ENCODE assay signal across 13 cellular contexts in the genomic region with DNA sequence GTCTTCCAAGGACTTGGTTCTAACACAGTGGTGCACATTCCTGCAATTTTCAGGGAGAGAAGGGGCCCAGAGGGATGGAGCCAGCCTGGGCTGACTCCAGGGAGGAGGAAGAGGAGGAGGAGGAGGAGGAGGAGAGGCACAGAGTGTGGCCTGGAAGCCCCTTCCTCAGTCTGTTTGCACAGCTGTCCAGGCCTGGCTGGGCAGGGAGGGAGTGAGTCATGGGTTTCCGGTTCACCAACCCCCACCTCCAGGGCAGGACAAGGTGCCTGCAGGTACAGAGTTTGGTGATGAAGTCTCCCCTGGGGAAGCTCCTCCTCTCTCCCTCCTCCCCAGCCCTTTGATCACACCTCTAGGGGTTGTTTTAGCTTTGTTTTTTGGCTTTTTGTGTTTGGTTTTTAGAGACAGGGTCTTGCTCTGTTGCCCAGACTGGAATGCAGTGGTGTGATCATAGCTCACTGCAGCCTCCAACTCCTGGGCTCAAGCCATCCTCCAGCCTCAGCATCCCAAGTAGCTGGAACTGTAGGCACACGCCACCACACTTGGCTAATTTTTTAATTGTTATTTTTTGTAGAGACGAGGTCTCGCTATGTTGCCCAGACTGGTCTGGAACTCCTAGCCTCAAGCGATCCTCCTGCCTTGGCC.
DNase-seq lines count a peak whose midpoint lies in the region; ATAC-seq, FAIRE-seq and TF ChIP-seq lines count a peak whose summit lies in the region.
"Had no signal": no experiment of that assay in that cellular context is flagged by ENCODE, and none has a peak within 500 bp of the region (broad histone marks: within the 10 kb centered on the region; RNA-seq: fewer than 3 reads in every experiment).

No MANE protein-coding gene starts in this region.

- DNase-seq in Calu3 (peak; percentile 54), HT-29 (ENCODE audit: low spot score) (peak; percentile 39), HepG2 (ENCODE audit: low spot score) (no peak), NK-92 (lab: John Stamatoyannopoulos, UW; ENCODE audit: unreplicated experiment) (no peak), immature natural killer cell (no peak), inferior parietal cortex (ENCODE audit: extremely low spot score) (no peak)
- DNase-seq: activated T-cell treated with anti-CD3 and anti-CD28 coated beads, Interleukin-2, amount 50 U/mL, for 4 hours; amniotic stem cell; kidney; natural killer cell; NCI-H1092 treated with DMSO at 0.1 percent for 48 hours had no signal

- 62% methylated on average over 4 of the region's 5 CpGs for WGBS in HepG2 (ENCODE audit: low lambda C conversion rate)

- H3K27ac ChIP-seq in HepG2 (ENCODE audit: extremely low read length, insufficient read depth, low read length), result no peak overlapping the region

- no peak for TF ChIP-seq CTCF in Calu3 (IDR thresholded peaks at IDR 0.05; ENCODE audit: unreplicated experiment)
- TF ChIP-seq CTCF in HepG2 (CRISPR knock-in tag; IDR thresholded peaks at IDR 0.05), result no peak

- H3K9ac ChIP-seq in HepG2 (ENCODE audit: insufficient read depth, low read depth, low read length), result no peak overlapping the region

- H3K27me3 ChIP-seq in HepG2 (ENCODE audit: control insufficient read depth in 1 of 2, insufficient read depth in 2 of 2, low read length in 2 of 2), result peaks cover 5 to 12% of the 10 kb centered on the region in 2 experiments; a peak in 4 of 5 replicates

- no peak overlapping the region for H3K27ac Mint-ChIP-seq in Calu3 (ENCODE audit: unreplicated experiment)
- no peak overlapping the region for H3K27ac Mint-ChIP-seq in immature natural killer cell
- H3K27ac Mint-ChIP-seq: natural killer cell had no signal

- ATAC-seq in HepG2 (no peak), HG03095 (IDR thresholded peaks at IDR 0.05; ENCODE audit: unreplicated experiment) (no peak)
- ATAC-seq: activated T-cell treated with anti-CD3 and anti-CD28 coated beads, Interleukin-2, amount 50 U/mL, for 4 hours had no signal

- H3K36me3 ChIP-seq in HepG2 (replicated peaks in 1 of 2; ENCODE audit: control insufficient read depth in 1 of 2, insufficient read depth in 2 of 2, low read length in 2 of 2), result no peaks in the 10 kb centered on the region

- no peaks in the 10 kb centered on the region for H3K9me3 ChIP-seq in HepG2 (ENCODE audit: low read length)

- FAIRE-seq in HepG2 (lab: Jason Lieb, UNC), result no peak
- FAIRE-seq: kidney had no signal

- CTCF ChIA-PET in Calu3 (lab: Charles Lee) (interaction anchor here (0.6 kb wide), 1 partner anchor 19 kb away, joined by 3 read pairs; no protein-coding TSS in a partner anchor), HepG2 (lab: Yijun Ruan, JAX; ENCODE audit: low intra/inter-chr PET ratio, low total read pairs) (no interaction called here)

- no peak overlapping the region for H3K4me3 Mint-ChIP-seq in Calu3 (ENCODE audit: low read depth, unreplicated experiment)
- H3K4me3 Mint-ChIP-seq in immature natural killer cell, result no peak overlapping the region
- H3K4me3 Mint-ChIP-seq: activated T-cell treated with anti-CD3 and anti-CD28 coated beads, Interleukin-2, amount 50 U/mL, for 4 hours; natural killer cell had no signal

- H4K20me1 ChIP-seq in HepG2 (ENCODE audit: insufficient read depth, low read length), result no peaks in the 10 kb centered on the region

- no TSS peak for BruUV-seq in Calu3 (replicated peaks; lab: Mats Ljungman, UMichigan)
- no TSS peak for BruUV-seq in HepG2 (replicated peaks; lab: Mats Ljungman, UMichigan)

- H3K4me3 ChIP-seq in HepG2 (replicated peaks in 1 of 3; ENCODE audit: insufficient read depth in 1 of 3, low read depth in 2 of 3, low read length in 3 of 3), result no peak overlapping the region

- H2AFZ ChIP-seq in HepG2 (ENCODE audit: low read length), result no peak overlapping the region

- no peaks in the 10 kb centered on the region for H3K36me3 Mint-ChIP-seq in Calu3 (ENCODE audit: insufficient read depth, unreplicated experiment)
- no peaks in the 10 kb centered on the region for H3K36me3 Mint-ChIP-seq in immature natural killer cell
- H3K36me3 Mint-ChIP-seq: natural killer cell had no signal

- H3K79me2 ChIP-seq in HepG2 (ENCODE audit: insufficient read depth, low read length), result no peaks in the 10 kb centered on the region

- in situ Hi-C loops in HepG2 (cut with HindIII; ENCODE audit: extremely low pct_ligation_motif_present, low pct_unique_long_range_greater_than_20kb), result loop anchor here (5.0 kb wide), 1 partner anchor 77 kb away; a partner anchor contains a TSS

- no peak for TF ChIP-seq RAD21 in HepG2 (CRISPR knock-in tag; IDR thresholded peaks at IDR 0.05)

- POLR2A ChIA-PET in HepG2 (lab: Yijun Ruan, JAX), result no interaction called here

- TF ChIP-seq POLR2A in Raji (IDR thresholded peaks at IDR 0.05; ENCODE audit: insufficient read depth, low read depth, low read length) (0 out of 2 replicates have a peak, but pooled peaks have one; percentile 15), HepG2 (IDR thresholded peaks at IDR 0.05; ENCODE audit: insufficient read depth in 1 of 2, low read depth in 2 of 2, low read length in 2 of 2) (no peak)

- no peaks in the 10 kb centered on the region for H3K27me3 Mint-ChIP-seq in Calu3 (ENCODE audit: unreplicated experiment)
- H3K27me3 Mint-ChIP-seq in immature natural killer cell (ENCODE audit: low read depth in 3 of 3), result peaks cover 4 to 8% (median 6%) of the 10 kb centered on the region in 3 donors

- H3K4me2 ChIP-seq in HepG2 (ENCODE audit: low read depth, low read length), result no peak overlapping the region

- intact Hi-C loops in Calu3 (cut with micrococcal nuclease; ENCODE audit: unreplicated experiment), result loop anchor here (10.0 kb wide), 1 partner anchor 75 kb away; a partner anchor contains a TSS
- intact Hi-C loops in HepG2 (cut with micrococcal nuclease; ENCODE audit: unreplicated experiment), result no loop called here

- no peaks in the 10 kb centered on the region for H3K9me3 Mint-ChIP-seq in Calu3 (ENCODE audit: low read depth, unreplicated experiment)
- no peaks in the 10 kb centered on the region for H3K9me3 Mint-ChIP-seq in immature natural killer cell
- H3K9me3 Mint-ChIP-seq: activated T-cell treated with anti-CD3 and anti-CD28 coated beads, Interleukin-2, amount 50 U/mL, for 4 hours; natural killer cell had no signal

- TF ChIP-seq EP300 in HepG2 (IDR thresholded peaks at IDR 0.05; ENCODE audit: low read depth in 2 of 2, low read length in 2 of 2) (0 out of 4 replicates have a peak, but pooled peaks of 1 of the 2 experiments have one; percentile 12), HepG2 (CRISPR knock-in tag; IDR thresholded peaks at IDR 0.05; ENCODE audit: borderline replicate concordance) (no peak)

- H3K4me1 ChIP-seq in HepG2 (ENCODE audit: insufficient read depth, low read length), result peaks cover 19% of the 10 kb centered on the region

- peaks cover 11% of the 10 kb centered on the region for H3K4me1 Mint-ChIP-seq in Calu3 (ENCODE audit: low read depth, unreplicated experiment)
- H3K4me1 Mint-ChIP-seq in immature natural killer cell, result peaks cover 9 to 18% of the 10 kb centered on the region in 2 donors

TF ChIP-seq in HepG2, 621 proteins besides CTCF, POLR2A, EP300 and RAD21 (continues in another document):
- TF ChIP-seq, protein P1, sequence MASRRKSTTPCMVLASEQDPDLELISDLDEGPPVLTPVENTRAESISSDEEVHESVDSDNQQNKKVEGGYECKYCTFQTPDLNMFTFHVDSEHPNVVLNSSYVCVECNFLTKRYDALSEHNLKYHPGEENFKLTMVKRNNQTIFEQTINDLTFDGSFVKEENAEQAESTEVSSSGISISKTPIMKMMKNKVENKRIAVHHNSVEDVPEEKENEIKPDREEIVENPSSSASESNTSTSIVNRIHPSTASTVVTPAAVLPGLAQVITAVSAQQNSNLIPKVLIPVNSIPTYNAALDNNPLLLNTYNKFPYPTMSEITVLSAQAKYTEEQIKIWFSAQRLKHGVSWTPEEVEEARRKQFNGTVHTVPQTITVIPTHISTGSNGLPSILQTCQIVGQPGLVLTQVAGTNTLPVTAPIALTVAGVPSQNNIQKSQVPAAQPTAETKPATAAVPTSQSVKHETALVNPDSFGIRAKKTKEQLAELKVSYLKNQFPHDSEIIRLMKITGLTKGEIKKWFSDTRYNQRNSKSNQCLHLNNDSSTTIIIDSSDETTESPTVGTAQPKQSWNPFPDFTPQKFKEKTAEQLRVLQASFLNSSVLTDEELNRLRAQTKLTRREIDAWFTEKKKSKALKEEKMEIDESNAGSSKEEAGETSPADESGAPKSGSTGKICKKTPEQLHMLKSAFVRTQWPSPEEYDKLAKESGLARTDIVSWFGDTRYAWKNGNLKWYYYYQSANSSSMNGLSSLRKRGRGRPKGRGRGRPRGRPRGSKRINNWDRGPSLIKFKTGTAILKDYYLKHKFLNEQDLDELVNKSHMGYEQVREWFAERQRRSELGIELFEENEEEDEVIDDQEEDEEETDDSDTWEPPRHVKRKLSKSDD (CRISPR knock-in tag; IDR thresholded peaks at IDR 0.05; ENCODE audit: low read depth), result no peak
- TF ChIP-seq GABPA (IDR thresholded peaks at IDR 0.05; ENCODE audit: low read depth, low read length), result no peak
- 0 out of 2 replicates have a peak, but pooled peaks have one; percentile 53 for TF ChIP-seq GABPA (CRISPR knock-in tag; IDR thresholded peaks at IDR 0.05; ENCODE audit: low read depth)
- TF ChIP-seq, protein P2, sequence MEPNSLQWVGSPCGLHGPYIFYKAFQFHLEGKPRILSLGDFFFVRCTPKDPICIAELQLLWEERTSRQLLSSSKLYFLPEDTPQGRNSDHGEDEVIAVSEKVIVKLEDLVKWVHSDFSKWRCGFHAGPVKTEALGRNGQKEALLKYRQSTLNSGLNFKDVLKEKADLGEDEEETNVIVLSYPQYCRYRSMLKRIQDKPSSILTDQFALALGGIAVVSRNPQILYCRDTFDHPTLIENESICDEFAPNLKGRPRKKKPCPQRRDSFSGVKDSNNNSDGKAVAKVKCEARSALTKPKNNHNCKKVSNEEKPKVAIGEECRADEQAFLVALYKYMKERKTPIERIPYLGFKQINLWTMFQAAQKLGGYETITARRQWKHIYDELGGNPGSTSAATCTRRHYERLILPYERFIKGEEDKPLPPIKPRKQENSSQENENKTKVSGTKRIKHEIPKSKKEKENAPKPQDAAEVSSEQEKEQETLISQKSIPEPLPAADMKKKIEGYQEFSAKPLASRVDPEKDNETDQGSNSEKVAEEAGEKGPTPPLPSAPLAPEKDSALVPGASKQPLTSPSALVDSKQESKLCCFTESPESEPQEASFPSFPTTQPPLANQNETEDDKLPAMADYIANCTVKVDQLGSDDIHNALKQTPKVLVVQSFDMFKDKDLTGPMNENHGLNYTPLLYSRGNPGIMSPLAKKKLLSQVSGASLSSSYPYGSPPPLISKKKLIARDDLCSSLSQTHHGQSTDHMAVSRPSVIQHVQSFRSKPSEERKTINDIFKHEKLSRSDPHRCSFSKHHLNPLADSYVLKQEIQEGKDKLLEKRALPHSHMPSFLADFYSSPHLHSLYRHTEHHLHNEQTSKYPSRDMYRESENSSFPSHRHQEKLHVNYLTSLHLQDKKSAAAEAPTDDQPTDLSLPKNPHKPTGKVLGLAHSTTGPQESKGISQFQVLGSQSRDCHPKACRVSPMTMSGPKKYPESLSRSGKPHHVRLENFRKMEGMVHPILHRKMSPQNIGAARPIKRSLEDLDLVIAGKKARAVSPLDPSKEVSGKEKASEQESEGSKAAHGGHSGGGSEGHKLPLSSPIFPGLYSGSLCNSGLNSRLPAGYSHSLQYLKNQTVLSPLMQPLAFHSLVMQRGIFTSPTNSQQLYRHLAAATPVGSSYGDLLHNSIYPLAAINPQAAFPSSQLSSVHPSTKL (CRISPR knock-in tag; IDR thresholded peaks at IDR 0.05), result no peak

Comparison
In these comparisons a context has a peak if more than half of its experiments do, and no peak if none do; other contexts are left out.
1. DNase-seq: peak in Calu3 (single experiment) and HT-29 (single experiment); none in HepG2 (single experiment), NK-92 (single experiment), immature natural killer cell (0 of 3) and inferior parietal cortex (single experiment).